8 cellular contexts compared by ENCODE assay signal in genomic region chr2:218068721-218069334, GRCh38. TPM values are rescaled to one million over a fixed set of nuclear protein-coding genes. Genes with fewer than 3 reads are reported as not detected.
A peak's percentile ranks its signal among the peaks of the same experiment; 100 is the strongest.
DNase-seq lines count a peak whose midpoint lies in the region; ATAC-seq and TF ChIP-seq lines count a peak whose summit lies in the region.
"Not testable (repeated sequence)": the region's sequence is repeated elsewhere in the genome, so short reads cannot be mapped to it uniquely, and the experiment has no call there.

RUFY4 (plus strand) TSS chr2:218069253; CDS start chr2:218070606, 1,353 bp downstream.

- TF ChIP-seq CTCF in endodermal cell (conservative IDR thresholded peaks at IDR 0.05) = peak; percentile 88

- H3K4me1 Mint-ChIP-seq in endodermal cell = peaks cover 15% of the 10 kb centered on the region

- not testable (repeated sequence) for H3K27ac ChIP-seq in endodermal cell (ENCODE audit: low read depth, low read length)

- H3K9me3 ChIP-seq in endodermal cell (ENCODE audit: control insufficient read depth, low read length) = not testable (repeated sequence)

- H3K36me3 Mint-ChIP-seq in endodermal cell (ENCODE audit: low read depth) = not testable (repeated sequence)

- H3K4me3 ChIP-seq in endodermal cell (ENCODE audit: low read length) = not testable (repeated sequence)

- 0 to 21% methylated on average over 2 to 14 of the region's 15 CpGs for WGBS in endodermal cell (ENCODE audit: insufficient coverage in 1 of 2, insufficient read length in 1 of 2), 2 experiments

- H3K4me3 Mint-ChIP-seq in endodermal cell = peak within 1 kb of the TSS; percentile 32

- ATAC-seq in GM21423 (IDR thresholded peaks at IDR 0.05; ENCODE audit: unreplicated experiment) = peak; percentile 91

- H3K27ac Mint-ChIP-seq in endodermal cell = not testable (repeated sequence)

- H3K27me3 Mint-ChIP-seq in endodermal cell (ENCODE audit: insufficient read depth) = peaks cover 30% of the 10 kb centered on the region

- H3K27me3 ChIP-seq in endodermal cell (ENCODE audit: control insufficient read depth, insufficient read depth, low read length, poor library complexity, severe bottlenecking) = peaks cover 27% of the 10 kb centered on the region

- not testable (repeated sequence) for H3K9ac ChIP-seq in endodermal cell (ENCODE audit: extremely low read depth, low read length, poor library complexity, severe bottlenecking)

- not testable (repeated sequence) for H3K4me1 ChIP-seq in endodermal cell (ENCODE audit: control insufficient read depth, insufficient read depth, low read length)

- H3K36me3 ChIP-seq in endodermal cell (ENCODE audit: control insufficient read depth, insufficient read depth, low read length) = not testable (repeated sequence)

- peak; percentile 59 for DNase-seq in COLO668 (lab: John Stamatoyannopoulos, UW; ENCODE audit: unreplicated experiment)
- DNase-seq in HUDEP-2 (lab: John Stamatoyannopoulos, UW; ENCODE audit: unreplicated experiment in 76 of 76) = peak in 46 of 76 experiments; percentile 1 to 64 (median 30)
- DNase-seq in NK-92 treated with Interleukin-12 subunit alpha and Interleukin-12 subunit beta, amount 100 ng/mL, for 24 hours (lab: John Stamatoyannopoulos, UW) = peak; percentile 31
- peak; percentile 10 to 42 for DNase-seq in activated CD8-positive, alpha-beta memory T cell treated with anti-CD3 and anti-CD28 coated beads for 4 hours (ENCODE audit: low read depth in 2 of 2)
- peak; percentile 89 for DNase-seq in endodermal cell
- DNase-seq in mesenteric fat pad (ENCODE audit: low spot score) = peak; percentile 89
- DNase-seq in stimulated activated CD8-positive, alpha-beta memory T cell treated with anti-CD3 and anti-CD28 coated beads, Interleukin-12 subunit alpha, Interleukin-12 subunit beta, amount 100 ng/mL, for 4 hours (ENCODE audit: low read depth) = peak; percentile 36

- H3K9me3 Mint-ChIP-seq in endodermal cell = not testable (repeated sequence)

RNA-seq across cellular contexts. Expression of gene RUFY4, which starts in this region (rescaled TPM):
- total RNA-seq in endodermal cell = under 1 TPM in 1 of 2 donors, not detected in 1; 0.35 TPM
- not detected for polyA plus RNA-seq in endodermal cell (2013, experiment 1 of 2)
- not detected for polyA plus RNA-seq in endodermal cell (2013, experiment 2 of 2)
- total RNA-seq in mesenteric fat pad = 0.42 TPM

Comparison
In these comparisons a context has a peak if more than half of its experiments do, and no peak if none do; other contexts are left out.
1. Peak in DNase-seq in endodermal cell; RNA of the gene not detected or under 1 TPM.
2. Peak in DNase-seq in mesenteric fat pad; RNA of the gene not detected or under 1 TPM.
3. DNase-seq: peak in every context shown above with its lines; median percentile 89 in endodermal cell; 89 in mesenteric fat pad; 59 in COLO668; 36 in stimulated activated CD8-positive, alpha-beta memory T cell treated with anti-CD3 and anti-CD28 coated beads, Interleukin-12 subunit alpha, Interleukin-12 subunit beta, amount 100 ng/mL, for 4 hours; 31 in NK-92 treated with Interleukin-12 subunit alpha and Interleukin-12 subunit beta, amount 100 ng/mL, for 24 hours; 30 in HUDEP-2; 26 in activated CD8-positive, alpha-beta memory T cell treated with anti-CD3 and anti-CD28 coated beads for 4 hours.